Comparison of ENCODE assay signal across 14 cellular contexts in genomic region chr17:18173740-18174139, GRCh38. TPM values are rescaled to one million over a fixed set of nuclear protein-coding genes. Genes with fewer than 3 reads are reported as not detected.
DNase-seq lines count a peak whose midpoint lies in the region; ATAC-seq and TF ChIP-seq lines count a peak whose summit lies in the region.
"Had no signal": no experiment of that assay in that cellular context is flagged by ENCODE, and none has a peak within 500 bp of the region (broad histone marks: within the 10 kb centered on the region; RNA-seq: fewer than 3 reads in every experiment).

No MANE protein-coding gene starts in this region.

- no peak overlapping the region for H3K4me3 Mint-ChIP-seq in CD4-positive, alpha-beta T cell

- H3K9me3 Mint-ChIP-seq in CD4-positive, alpha-beta T cell, result no peaks in the 10 kb centered on the region
- H3K9me3 Mint-ChIP-seq: CD4-positive, CD25-positive, alpha-beta regulatory T cell had no signal

- H2AFZ ChIP-seq in osteoblast (ENCODE audit: low read length), result no peak overlapping the region
- H2AFZ ChIP-seq: GM23248 had no signal

- H3K27me3 Mint-ChIP-seq in CD4-positive, alpha-beta T cell, result no peaks in the 10 kb centered on the region
- H3K27me3 Mint-ChIP-seq: CD4-positive, CD25-positive, alpha-beta regulatory T cell had no signal

- POLR2A ChIA-PET in CD4-positive, alpha-beta T cell (lab: Charles Lee), result interaction anchor here (1.5 kb wide), 1 partner anchor 10 kb away, joined by 4 read pairs; the partner anchor contains the start of gene ALKBH5
- POLR2A ChIA-PET in HEK293 (lab: Yijun Ruan, JAX), result no interaction called here

- H3K9me3 ChIP-seq in CD4-positive, alpha-beta T cell (ENCODE audit: control insufficient read depth, low read length), result no peaks in the 10 kb centered on the region
- H3K9me3 ChIP-seq in HEK293 (ENCODE audit: control insufficient read depth, insufficient read depth, low read depth, low read length) (no peaks in the 10 kb centered on the region), osteoblast (ENCODE audit: low read depth, low read length) (no peaks in the 10 kb centered on the region)
- H3K9me3 ChIP-seq: BE2C, Caco-2, HAP-1 had no signal

- no peaks in the 10 kb centered on the region for H3K36me3 ChIP-seq in HEK293 (ENCODE audit: control insufficient read depth in 2 of 2, insufficient read depth in 1 of 2, low read length in 2 of 2)
- no peaks in the 10 kb centered on the region for H3K36me3 ChIP-seq in osteoblast (ENCODE audit: insufficient read depth, low read length)
- H3K36me3 ChIP-seq: BE2C, HAP-1 had no signal

- no peaks in the 10 kb centered on the region for H3K27me3 ChIP-seq in CD4-positive, alpha-beta T cell (ENCODE audit: control insufficient read depth, insufficient read depth, low read length)
- no peaks in the 10 kb centered on the region for H3K27me3 ChIP-seq in osteoblast (ENCODE audit: insufficient read depth, low read length)
- H3K27me3 ChIP-seq: BE2C had no signal

- no peaks in the 10 kb centered on the region for H3K36me3 Mint-ChIP-seq in CD4-positive, alpha-beta T cell (ENCODE audit: low read depth)
- H3K36me3 Mint-ChIP-seq: CD4-positive, CD25-positive, alpha-beta regulatory T cell had no signal

- H3K27ac Mint-ChIP-seq in CD4-positive, alpha-beta T cell, result peak overlapping the region; percentile 42
- H3K27ac Mint-ChIP-seq: CD4-positive, CD25-positive, alpha-beta regulatory T cell had no signal

- H3K4me1 ChIP-seq in HEK293 (ENCODE audit: control insufficient read depth, insufficient read depth, low read length) (no peaks in the 10 kb centered on the region), osteoblast (ENCODE audit: insufficient read depth, low read length) (no peaks in the 10 kb centered on the region)
- H3K4me1 ChIP-seq: BE2C, Caco-2 had no signal

- no peak overlapping the region for H3K4me2 ChIP-seq in osteoblast (ENCODE audit: insufficient read depth, low read length)

- H3K79me2 ChIP-seq in osteoblast (ENCODE audit: insufficient read depth, low read length), result no peaks in the 10 kb centered on the region

- H3K4me1 Mint-ChIP-seq in CD4-positive, alpha-beta T cell (ENCODE audit: low read depth), result no peaks in the 10 kb centered on the region
- H3K4me1 Mint-ChIP-seq: CD4-positive, CD25-positive, alpha-beta regulatory T cell had no signal

- no peak for TF ChIP-seq CTCF in CD4-positive, alpha-beta T cell (IDR thresholded peaks at IDR 0.05)
- TF ChIP-seq CTCF in HEK293 (tag by site-specific recombination; IDR thresholded peaks at IDR 0.05), result no peak
- no peak for TF ChIP-seq CTCF in osteoblast (IDR thresholded peaks at IDR 0.05; ENCODE audit: extremely low read depth, low read depth, low read length)

- intact Hi-C loops in CD4-positive, alpha-beta T cell (cut with DNase I, micrococcal nuclease), result no loop called here

- no peak for ATAC-seq in CD4-positive, alpha-beta T cell (ENCODE audit: poor library complexity)
- peak; percentile 92 for ATAC-seq in left lobe of liver

- no peak overlapping the region for H3K27ac ChIP-seq in CD4-positive, alpha-beta T cell (ENCODE audit: low read depth, low read length)
- H3K27ac ChIP-seq in HEK293 (ENCODE audit: extremely low read depth, low read depth, low read length) (no peak overlapping the region), osteoblast (ENCODE audit: low read depth, low read length) (no peak overlapping the region)
- H3K27ac ChIP-seq: GM23248 had no signal

- DNase-seq in CD4-positive, alpha-beta T cell, result no peak
- DNase-seq in left lobe of liver (ENCODE audit: low spot score) (peak; percentile 78), osteoblast (ENCODE audit: insufficient read length, low spot score, missing footprints) (peak; percentile 6), NCI-H82 treated with DMSO at 0.1 percent for 48 hours (lab: John Stamatoyannopoulos, UW; ENCODE audit: unreplicated experiment) (no peak), UCSD-AML1 (lab: John Stamatoyannopoulos, UW; ENCODE audit: unreplicated experiment) (no peak)
- DNase-seq: ACHN; BE2C; C1 segment of cervical spinal cord; Caco-2; CD4-positive, CD25-positive, alpha-beta regulatory T cell; GM23248; IMR-90 had no signal

- no peaks in the 10 kb centered on the region for H4K20me1 ChIP-seq in osteoblast (ENCODE audit: insufficient read depth, low read length)

- CTCF ChIA-PET in CD4-positive, alpha-beta T cell (lab: Charles Lee), result no interaction called here
- CTCF ChIA-PET in HEK293 (lab: Yijun Ruan, JAX), result interaction anchor here (0.6 kb wide), 1 partner anchor 150 kb away, joined by 4 read pairs; no protein-coding TSS in a partner anchor

- H3K4me3 ChIP-seq in HEK293 (ENCODE audit: low read depth, low read length) (no peak overlapping the region), osteoblast (ENCODE audit: insufficient read depth, low read length) (no peak overlapping the region)
- H3K4me3 ChIP-seq: GM23248, HAP-1 had no signal

TF ChIP-seq in HEK293, 187 proteins besides CTCF, POLR2A, EP300 and RAD21:
- TF ChIP-seq, protein P1, sequence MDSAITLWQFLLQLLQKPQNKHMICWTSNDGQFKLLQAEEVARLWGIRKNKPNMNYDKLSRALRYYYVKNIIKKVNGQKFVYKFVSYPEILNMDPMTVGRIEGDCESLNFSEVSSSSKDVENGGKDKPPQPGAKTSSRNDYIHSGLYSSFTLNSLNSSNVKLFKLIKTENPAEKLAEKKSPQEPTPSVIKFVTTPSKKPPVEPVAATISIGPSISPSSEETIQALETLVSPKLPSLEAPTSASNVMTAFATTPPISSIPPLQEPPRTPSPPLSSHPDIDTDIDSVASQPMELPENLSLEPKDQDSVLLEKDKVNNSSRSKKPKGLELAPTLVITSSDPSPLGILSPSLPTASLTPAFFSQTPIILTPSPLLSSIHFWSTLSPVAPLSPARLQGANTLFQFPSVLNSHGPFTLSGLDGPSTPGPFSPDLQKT (IDR thresholded peaks at IDR 0.05; ENCODE audit: borderline replicate concordance, low read depth, low read length), result no peak
- TF ChIP-seq ZNF600 (tag by site-specific recombination; IDR thresholded peaks at IDR 0.05), result peak; percentile 56; the same call in 1 of the 2 replicates

RNA-seq across cellular contexts. Expression of gene ALKBH5, which starts 9.9 kb away (rescaled TPM):
- 100 to 1,000 TPM; 117 to 119 TPM for total RNA-seq in CD4-positive, alpha-beta T cell
- total RNA-seq in left lobe of liver, result 69.2 TPM
- 103 and 125 TPM in 2 replicates for total RNA-seq in osteoblast

RNA-seq across cellular contexts. Expression of gene LLGL1, which starts 51.7 kb away (rescaled TPM):
- 10 to 100 TPM; 10.8 to 11.6 TPM for total RNA-seq in CD4-positive, alpha-beta T cell
- total RNA-seq in left lobe of liver (3.3 TPM), osteoblast (41.0 and 50.3 TPM in 2 replicates)

Comparison
In these comparisons a context has a peak if more than half of its experiments do, and no peak if none do; other contexts are left out.
1. DNase-seq: peak in left lobe of liver (single experiment) and osteoblast (single experiment); none in CD4-positive, alpha-beta T cell (0 of 10), NCI-H82 treated with DMSO at 0.1 percent for 48 hours (single experiment) and UCSD-AML1 (single experiment).